10 cellular contexts compared by ENCODE assay signal in the genomic region with DNA sequence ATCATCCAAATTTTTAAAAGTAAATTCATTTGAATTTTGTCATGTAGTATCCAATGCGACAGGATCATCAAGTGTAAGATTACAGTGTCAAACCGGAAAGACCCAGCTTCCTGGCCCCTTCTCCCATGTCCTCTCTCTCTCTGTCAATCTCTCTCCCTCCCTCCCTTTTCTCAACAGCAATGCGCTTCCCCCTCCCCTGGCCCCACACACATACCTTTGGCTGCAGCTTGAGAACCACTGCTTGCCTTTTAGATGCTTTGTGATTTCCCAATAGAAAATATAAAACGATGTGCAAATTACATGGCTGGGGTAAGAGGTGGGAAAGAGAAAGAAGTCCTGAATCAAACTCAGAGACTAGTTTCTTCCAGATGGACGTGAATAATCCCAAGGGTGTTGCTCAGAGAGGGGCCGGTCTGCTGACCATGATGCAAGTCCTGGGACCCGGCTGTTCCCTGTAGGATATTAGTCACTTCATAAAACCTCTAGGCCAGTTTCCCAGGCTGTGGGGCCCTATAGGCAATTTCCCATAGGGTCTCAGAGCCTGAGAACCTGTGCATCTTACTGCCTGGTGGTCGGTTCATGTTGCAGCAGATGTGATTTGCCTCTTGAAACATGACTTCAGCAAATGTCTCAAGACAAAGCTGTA. TPM values are rescaled to one million over a fixed set of nuclear protein-coding genes. Genes with fewer than 3 reads are reported as not detected.
DNase-seq lines count a peak whose midpoint lies in the region; ATAC-seq and TF ChIP-seq lines count a peak whose summit lies in the region.
"Had no signal": no experiment of that assay in that cellular context is flagged by ENCODE, and none has a peak within 500 bp of the region (broad histone marks: within the 10 kb centered on the region; RNA-seq: fewer than 3 reads in every experiment).

No MANE protein-coding gene starts in this region.

- H3K36me3 ChIP-seq in WERI-Rb-1 = no peaks in the 10 kb centered on the region
- H3K36me3 ChIP-seq: thoracic aorta had no signal

- H3K4me3 Mint-ChIP-seq in effector memory CD8-positive, alpha-beta T cell = no peak overlapping the region
- H3K4me3 Mint-ChIP-seq in naive B cell = peak overlapping the region in 5 of 8 donors; percentile 15 to 84 (median 59)

- TF ChIP-seq CTCF in AG04449 (IDR thresholded peaks at IDR 0.05; ENCODE audit: insufficient read depth, low read length, missing control alignments) (no peak), WERI-Rb-1 (IDR thresholded peaks at IDR 0.05; ENCODE audit: low read depth, low read length) (no peak)

- H3K36me3 Mint-ChIP-seq in effector memory CD8-positive, alpha-beta T cell (ENCODE audit: insufficient read depth) = peaks cover 8% of the 10 kb centered on the region
- peaks cover 0 to 4% of the 10 kb centered on the region in 2 donors for H3K36me3 Mint-ChIP-seq in naive B cell
- H3K36me3 Mint-ChIP-seq: brain had no signal

- H3K4me3 ChIP-seq in AG04449 (ENCODE audit: low read depth, low read length) = no peak overlapping the region
- no peak overlapping the region for H3K4me3 ChIP-seq in WERI-Rb-1 (ENCODE audit: low read depth, low read length)
- H3K4me3 ChIP-seq: thoracic aorta had no signal

- no peaks in the 10 kb centered on the region for H3K9me3 Mint-ChIP-seq in effector memory CD8-positive, alpha-beta T cell
- H3K9me3 Mint-ChIP-seq in naive B cell = peaks cover 0 to 4% (median 0%) of the 10 kb centered on the region in 7 donors
- H3K9me3 Mint-ChIP-seq: brain had no signal

- no peaks in the 10 kb centered on the region for H3K27me3 Mint-ChIP-seq in effector memory CD8-positive, alpha-beta T cell
- H3K27me3 Mint-ChIP-seq in naive B cell = no peaks in the 10 kb centered on the region

- H3K27ac Mint-ChIP-seq in effector memory CD8-positive, alpha-beta T cell = peak overlapping the region; percentile 96 to 97
- peak overlapping the region; percentile 49 to 99 (median 92) for H3K27ac Mint-ChIP-seq in naive B cell

- ATAC-seq in effector memory CD8-positive, alpha-beta T cell (replicated peaks) = no peak
- ATAC-seq in naive B cell (ENCODE audit: low read depth in 2 of 2) (no peak), left lobe of liver (no peak), HG02610 (IDR thresholded peaks at IDR 0.05; ENCODE audit: unreplicated experiment) (no peak)

- POLR2A ChIA-PET in AG04449 (lab: Yijun Ruan, JAX) = no interaction called here

- CTCF ChIA-PET in AG04449 (lab: Yijun Ruan, JAX) = interaction anchor here (0.9 to 6.5 kb wide), 17 partner anchors 9 to 463 kb away, joined by 3 to 85 read pairs (median 4); no protein-coding TSS in a partner anchor

- peaks cover 1% of the 10 kb centered on the region for H3K27me3 ChIP-seq in WERI-Rb-1 (ENCODE audit: insufficient read depth, low read depth, severe bottlenecking)

- H3K27ac ChIP-seq in WERI-Rb-1 = no peak overlapping the region
- H3K27ac ChIP-seq: thoracic aorta had no signal

- no peaks in the 10 kb centered on the region for H3K9me3 ChIP-seq in WERI-Rb-1 (ENCODE audit: severe bottlenecking)
- H3K9me3 ChIP-seq: thoracic aorta had no signal

- DNase-seq in AG04449 (ENCODE audit: low read depth, low spot score) (peak; percentile 93), HT1080 (ENCODE audit: low read depth) (peak; percentile 91), naive B cell (no peak), left lobe of liver (ENCODE audit: low spot score) (no peak), WERI-Rb-1 (no peak), GF-D8 (lab: John Stamatoyannopoulos, UW) (no peak)
- DNase-seq in effector memory CD8-positive, alpha-beta T cell = no peak

- H3K4me1 Mint-ChIP-seq in effector memory CD8-positive, alpha-beta T cell (ENCODE audit: low read depth in 2 of 2) = peaks cover 54 to 55% of the 10 kb centered on the region in 2 donors
- peaks cover 90 to 100% (median 98%) of the 10 kb centered on the region in 3 donors for H3K4me1 Mint-ChIP-seq in naive B cell

RNA-seq across cellular contexts. Expression of gene ETS1, which starts 34.3 kb away (rescaled TPM):
- total RNA-seq in HT1080 (2014; rRNA removed; shearing (Covaris generic)) = 66.4 and 78.8 TPM in 2 replicates
- polyA plus RNA-seq in HT1080 (2015; cell fraction: cytosol; rRNA removed) = 79.4 and 96.5 TPM in 2 replicates
- 90.0 and 92.1 TPM in 2 replicates for polyA plus RNA-seq in HT1080 (2015; cell fraction: nucleus; rRNA removed)
- 100 to 1,000 TPM; 205 to 278 (median 247) TPM for polyA plus RNA-seq in naive B cell (ENCODE audit: low read depth in 6 of 6)
- total RNA-seq in left lobe of liver = 20.2 TPM

Comparison
In these comparisons a context has a peak if more than half of its experiments do, and no peak if none do; other contexts are left out.
1. DNase-seq: peak in AG04449 (single experiment) and HT1080 (single experiment); none in effector memory CD8-positive, alpha-beta T cell (0 of 3), naive B cell (single experiment), left lobe of liver (single experiment), WERI-Rb-1 (single experiment) and GF-D8 (single experiment).
2. H3K4me3 Mint-ChIP-seq: peak in naive B cell (5 of 8); none in effector memory CD8-positive, alpha-beta T cell (0 of 2).